38 cellular contexts compared by ENCODE assay signal in genomic region chr7:155391414-155391813, GRCh38.
"Had no signal": no experiment of that assay in that cellular context is flagged by ENCODE, and none has a peak within 500 bp of the region (broad histone marks: within the 10 kb centered on the region; RNA-seq: fewer than 3 reads in every experiment).

No MANE protein-coding gene starts in this region.

- H3K36me3 ChIP-seq: adrenal gland, ascending aorta, brain microvascular endothelial cell, breast epithelium, cardiac muscle cell had no signal

- H3K27ac Mint-ChIP-seq: activated naive CD4-positive, alpha-beta T cell treated with anti-CD3 and anti-CD28 coated beads for 36 hours; activated naive CD4-positive, alpha-beta T cell treated with anti-CD3 and anti-CD28 coated beads, Interleukin-2, amount 10 ng/mL, durations not matched to agents 7 days and 5 days; activated naive CD4-positive, alpha-beta T cell treated with anti-CD3 and anti-CD28 coated beads, Interleukin-2, amount 50 U/mL, for 24 hours; activated naive CD4-positive, alpha-beta T cell treated with anti-CD3 and anti-CD28 coated beads, Interleukin-2, amount 50 U/mL, for 72 hours; activated naive CD8-positive, alpha-beta T cell; activated naive CD8-positive, alpha-beta T cell treated with anti-CD3 and anti-CD28 coated beads for 36 hours; activated naive CD8-positive, alpha-beta T cell treated with anti-CD3 and anti-CD28 coated beads, Interleukin-2, amount 10 ng/mL, durations not matched to agents 7 days and 5 days; activated naive CD8-positive, alpha-beta T cell treated with anti-CD3 and anti-CD28 coated beads, Interleukin-2, amount 50 U/mL, for 24 hours; activated T-cell treated with anti-CD3 and anti-CD28 coated beads, Interleukin-2, amount 50 U/mL, for 24 hours; activated T-cell treated with anti-CD3 and anti-CD28 coated beads, Interleukin-2, amount 50 U/mL, for 72 hours; activated T-helper 1 cell treated with anti-CD3 and anti-CD28 coated beads, Interleukin-12 subunit alpha, Interleukin-12 subunit beta, Interleukin-2, Interleukin-4 antibody, amounts not matched to agents 30 ng/mL and 10 ng/mL and 1 ng/mL, durations not matched to agents 14 hours and 24 hours and 36 hours; activated T-helper 17 cell treated with anti-CD3 and anti-CD28 coated beads, Interleukin-2, amount 50 U/mL, for 72 hours; activated T-helper 2 cell treated with anti-CD3 and anti-CD28 coated beads, Interferon-gamma antibody, Interleukin-2, Interleukin-4, amounts not matched to agents 10 μg/mL and 5 μg/mL and 100 μg/mL, durations not matched to agents 14 hours and 24 hours and 36 hours had no signal

- FAIRE-seq: astrocyte had no signal

- H3K9me3 Mint-ChIP-seq: activated naive CD4-positive, alpha-beta T cell treated with anti-CD3 and anti-CD28 coated beads for 36 hours; activated naive CD4-positive, alpha-beta T cell treated with anti-CD3 and anti-CD28 coated beads, Interleukin-2, amount 10 ng/mL, durations not matched to agents 7 days and 5 days; activated naive CD4-positive, alpha-beta T cell treated with anti-CD3 and anti-CD28 coated beads, Interleukin-2, amount 50 U/mL, for 24 hours; activated naive CD4-positive, alpha-beta T cell treated with anti-CD3 and anti-CD28 coated beads, Interleukin-2, amount 50 U/mL, for 72 hours; activated naive CD8-positive, alpha-beta T cell treated with anti-CD3 and anti-CD28 coated beads for 36 hours; activated naive CD8-positive, alpha-beta T cell treated with anti-CD3 and anti-CD28 coated beads, Interleukin-2, amount 10 ng/mL, durations not matched to agents 7 days and 5 days; activated naive CD8-positive, alpha-beta T cell treated with anti-CD3 and anti-CD28 coated beads, Interleukin-2, amount 50 U/mL, for 24 hours; activated T-cell treated with anti-CD3 and anti-CD28 coated beads, Interleukin-2, amount 50 U/mL, for 24 hours; activated T-cell treated with anti-CD3 and anti-CD28 coated beads, Interleukin-2, amount 50 U/mL, for 4 hours; activated T-cell treated with anti-CD3 and anti-CD28 coated beads, Interleukin-2, amount 50 U/mL, for 72 hours; activated T-helper 1 cell treated with anti-CD3 and anti-CD28 coated beads, Interleukin-12 subunit alpha, Interleukin-12 subunit beta, Interleukin-2, Interleukin-4 antibody, amounts not matched to agents 30 ng/mL and 10 ng/mL and 1 ng/mL, durations not matched to agents 14 hours and 24 hours and 36 hours; activated T-helper 17 cell treated with anti-CD3 and anti-CD28 coated beads, Interleukin-2, amount 50 U/mL, for 72 hours; activated T-helper 2 cell treated with anti-CD3 and anti-CD28 coated beads, Interferon-gamma antibody, Interleukin-2, Interleukin-4, amounts not matched to agents 10 μg/mL and 5 μg/mL and 100 μg/mL, durations not matched to agents 14 hours and 24 hours and 36 hours; central memory CD8-positive, alpha-beta T cell had no signal

- ATAC-seq: activated naive CD4-positive, alpha-beta T cell treated with anti-CD3 and anti-CD28 coated beads, Interleukin-2, amount 50 U/mL, for 72 hours; activated naive CD8-positive, alpha-beta T cell treated with anti-CD3 and anti-CD28 coated beads, Interleukin-2, amount 50 U/mL, for 24 hours; activated T-cell treated with anti-CD3 and anti-CD28 coated beads, Interleukin-2, amount 50 U/mL, for 4 hours; activated T-cell treated with anti-CD3 and anti-CD28 coated beads, Interleukin-2, amount 50 U/mL, for 72 hours; activated T-helper 17 cell treated with anti-CD3 and anti-CD28 coated beads, Interleukin-2, amount 50 U/mL, for 72 hours; body of pancreas had no signal

- H3K36me3 Mint-ChIP-seq: activated naive CD4-positive, alpha-beta T cell treated with anti-CD3 and anti-CD28 coated beads, Interleukin-2, amount 10 ng/mL, durations not matched to agents 7 days and 5 days; activated naive CD4-positive, alpha-beta T cell treated with anti-CD3 and anti-CD28 coated beads, Interleukin-2, amount 50 U/mL, for 24 hours; activated naive CD4-positive, alpha-beta T cell treated with anti-CD3 and anti-CD28 coated beads, Interleukin-2, amount 50 U/mL, for 72 hours; activated naive CD8-positive, alpha-beta T cell; activated naive CD8-positive, alpha-beta T cell treated with anti-CD3 and anti-CD28 coated beads for 36 hours; activated naive CD8-positive, alpha-beta T cell treated with anti-CD3 and anti-CD28 coated beads, Interleukin-2, amount 10 ng/mL, durations not matched to agents 7 days and 5 days; brain had no signal

- H3K4me1 ChIP-seq: adrenal gland, ascending aorta, body of pancreas, breast epithelium had no signal

- DNase-seq: activated effector memory CD4-positive, alpha-beta T cell treated with anti-CD3 and anti-CD28 coated beads, Interleukin-2, amount 50 U/mL, for 16 hours; activated effector memory CD4-positive, alpha-beta T cell treated with Interleukin-2 at 50 U/mL for 16 hours; activated gamma-delta T cell treated with Interleukin-2 at 50 U/mL for 16 hours; activated naive CD4-positive, alpha-beta T cell; activated naive CD4-positive, alpha-beta T cell treated with anti-CD3 and anti-CD28 coated beads for 36 hours; activated naive CD4-positive, alpha-beta T cell treated with anti-CD3 and anti-CD28 coated beads, Interleukin-2, amount 10 ng/mL, durations not matched to agents 7 days and 5 days; activated naive CD4-positive, alpha-beta T cell treated with anti-CD3 and anti-CD28 coated beads, Interleukin-2, amount 50 U/mL, for 16 hours; activated naive CD4-positive, alpha-beta T cell treated with Interleukin-2 at 50 U/mL for 16 hours; activated naive CD8-positive, alpha-beta T cell treated with anti-CD3 and anti-CD28 coated beads for 36 hours; activated naive CD8-positive, alpha-beta T cell treated with anti-CD3 and anti-CD28 coated beads, Interleukin-2, amount 10 ng/mL, durations not matched to agents 7 days and 5 days; activated naive CD8-positive, alpha-beta T cell treated with anti-CD3 and anti-CD28 coated beads, Interleukin-2, amount 50 U/mL, for 24 hours; activated T-cell treated with anti-CD3 and anti-CD28 coated beads for 4 hours; activated T-cell treated with anti-CD3 and anti-CD28 coated beads, Interleukin-2, amount 50 U/mL, for 1 hour; activated T-cell treated with anti-CD3 and anti-CD28 coated beads, Interleukin-2, amount 50 U/mL, for 24 hours; activated T-cell treated with anti-CD3 and anti-CD28 coated beads, Interleukin-2, amount 50 U/mL, for 4 hours; activated T-cell treated with anti-CD3 and anti-CD28 coated beads, Interleukin-2, amount 50 U/mL, for 48 hours; activated T-cell treated with anti-CD3 and anti-CD28 coated beads, Interleukin-2, amount 50 U/mL, for 72 hours; adrenal gland; amniotic stem cell; amygdala; anterior cingulate cortex; body of pancreas; brain microvascular endothelial cell; caudate nucleus; central memory CD4-positive, alpha-beta T cell; cerebellar nuclear complex had no signal

- H3K4me3 Mint-ChIP-seq: activated naive CD4-positive, alpha-beta T cell treated with anti-CD3 and anti-CD28 coated beads for 36 hours; activated naive CD4-positive, alpha-beta T cell treated with anti-CD3 and anti-CD28 coated beads, Interleukin-2, amount 10 ng/mL, durations not matched to agents 7 days and 5 days; activated naive CD4-positive, alpha-beta T cell treated with anti-CD3 and anti-CD28 coated beads, Interleukin-2, amount 50 U/mL, for 24 hours; activated naive CD8-positive, alpha-beta T cell; activated naive CD8-positive, alpha-beta T cell treated with anti-CD3 and anti-CD28 coated beads for 36 hours; activated naive CD8-positive, alpha-beta T cell treated with anti-CD3 and anti-CD28 coated beads, Interleukin-2, amount 10 ng/mL, durations not matched to agents 7 days and 5 days; activated naive CD8-positive, alpha-beta T cell treated with anti-CD3 and anti-CD28 coated beads, Interleukin-2, amount 50 U/mL, for 24 hours; activated T-cell treated with anti-CD3 and anti-CD28 coated beads, Interleukin-2, amount 50 U/mL, for 24 hours; activated T-cell treated with anti-CD3 and anti-CD28 coated beads, Interleukin-2, amount 50 U/mL, for 4 hours; activated T-cell treated with anti-CD3 and anti-CD28 coated beads, Interleukin-2, amount 50 U/mL, for 72 hours; activated T-helper 1 cell treated with anti-CD3 and anti-CD28 coated beads, Interleukin-12 subunit alpha, Interleukin-12 subunit beta, Interleukin-2, Interleukin-4 antibody, amounts not matched to agents 30 ng/mL and 10 ng/mL and 1 ng/mL, durations not matched to agents 14 hours and 24 hours and 36 hours; activated T-helper 17 cell treated with anti-CD3 and anti-CD28 coated beads, Interleukin-2, amount 50 U/mL, for 72 hours; brain; central memory CD8-positive, alpha-beta T cell had no signal

- H3K27me3 ChIP-seq: ascending aorta, body of pancreas had no signal

- H3K4me3 ChIP-seq: adrenal gland, ascending aorta, body of pancreas, breast epithelium, cardiac muscle cell had no signal

- H3K9me3 ChIP-seq: adrenal gland, ascending aorta, body of pancreas, breast epithelium had no signal

- H3K4me1 Mint-ChIP-seq: activated naive CD4-positive, alpha-beta T cell treated with anti-CD3 and anti-CD28 coated beads, Interleukin-2, amount 10 ng/mL, durations not matched to agents 7 days and 5 days; activated naive CD4-positive, alpha-beta T cell treated with anti-CD3 and anti-CD28 coated beads, Interleukin-2, amount 50 U/mL, for 24 hours; activated naive CD8-positive, alpha-beta T cell treated with anti-CD3 and anti-CD28 coated beads for 36 hours; activated naive CD8-positive, alpha-beta T cell treated with anti-CD3 and anti-CD28 coated beads, Interleukin-2, amount 10 ng/mL, durations not matched to agents 7 days and 5 days; activated naive CD8-positive, alpha-beta T cell treated with anti-CD3 and anti-CD28 coated beads, Interleukin-2, amount 50 U/mL, for 24 hours; activated T-helper 17 cell treated with anti-CD3 and anti-CD28 coated beads, Interleukin-2, amount 50 U/mL, for 72 hours; central memory CD8-positive, alpha-beta T cell had no signal

- H3K27ac ChIP-seq: adrenal gland, ascending aorta, body of pancreas, brain microvascular endothelial cell, breast epithelium, cardiac muscle cell had no signal
